1 cellular context compared by ENCODE assay signal in genomic region chr19:35643255-35644205, GRCh38.
TF ChIP-seq lines count a peak whose summit lies in the region.

No MANE protein-coding gene starts in this region.

TF ChIP-seq in A549, 52 proteins besides CTCF, POLR2A, EP300 and RAD21 (continued from another document):
- TF ChIP-seq CHD2 (IDR thresholded peaks at IDR 0.05; ENCODE audit: low read length, partially characterized antibody) (peak; percentile 48), MYC (IDR thresholded peaks at IDR 0.05; ENCODE audit: borderline replicate concordance, low read length) (peak; percentile 46; the same call in 1 of the 2 replicates), HOXB5 (CRISPR knock-in tag; IDR thresholded peaks at IDR 0.05) (peak; percentile 62; the same call in 1 of the 2 replicates), HDAC2 (IDR thresholded peaks at IDR 0.05) (no peak), MAZ (IDR thresholded peaks at IDR 0.05; ENCODE audit: borderline replicate concordance, low read depth, low read length) (peak; percentile 25; the same call in 1 of the 2 replicates), JUN (IDR thresholded peaks at IDR 0.05) (peak; percentile 90 to 97), TP53 (CRISPR knock-in tag; IDR thresholded peaks at IDR 0.05) (peak; percentile 75; the same call in 1 of the 2 replicates), E2F6 (IDR thresholded peaks at IDR 0.05; ENCODE audit: borderline replicate concordance, low read depth) (peak; percentile 94), ESRRA (IDR thresholded peaks at IDR 0.05; ENCODE audit: borderline replicate concordance, low read length) (peak; percentile 26; the same call in 1 of the 2 replicates), EHMT2 (IDR thresholded peaks at IDR 0.05; ENCODE audit: low read depth) (no peak), ZC3H11A (IDR thresholded peaks at IDR 0.05) (no peak), PHF8 (IDR thresholded peaks at IDR 0.05; ENCODE audit: borderline replicate concordance, low read depth) (peak; percentile 90), MAX (IDR thresholded peaks at IDR 0.05) (peak; percentile 96), BHLHE40 (IDR thresholded peaks at IDR 0.05; ENCODE audit: low read depth, low read length) (peak; percentile 93)
